ENCODE assay signal across 8 cellular contexts in the genomic region with DNA sequence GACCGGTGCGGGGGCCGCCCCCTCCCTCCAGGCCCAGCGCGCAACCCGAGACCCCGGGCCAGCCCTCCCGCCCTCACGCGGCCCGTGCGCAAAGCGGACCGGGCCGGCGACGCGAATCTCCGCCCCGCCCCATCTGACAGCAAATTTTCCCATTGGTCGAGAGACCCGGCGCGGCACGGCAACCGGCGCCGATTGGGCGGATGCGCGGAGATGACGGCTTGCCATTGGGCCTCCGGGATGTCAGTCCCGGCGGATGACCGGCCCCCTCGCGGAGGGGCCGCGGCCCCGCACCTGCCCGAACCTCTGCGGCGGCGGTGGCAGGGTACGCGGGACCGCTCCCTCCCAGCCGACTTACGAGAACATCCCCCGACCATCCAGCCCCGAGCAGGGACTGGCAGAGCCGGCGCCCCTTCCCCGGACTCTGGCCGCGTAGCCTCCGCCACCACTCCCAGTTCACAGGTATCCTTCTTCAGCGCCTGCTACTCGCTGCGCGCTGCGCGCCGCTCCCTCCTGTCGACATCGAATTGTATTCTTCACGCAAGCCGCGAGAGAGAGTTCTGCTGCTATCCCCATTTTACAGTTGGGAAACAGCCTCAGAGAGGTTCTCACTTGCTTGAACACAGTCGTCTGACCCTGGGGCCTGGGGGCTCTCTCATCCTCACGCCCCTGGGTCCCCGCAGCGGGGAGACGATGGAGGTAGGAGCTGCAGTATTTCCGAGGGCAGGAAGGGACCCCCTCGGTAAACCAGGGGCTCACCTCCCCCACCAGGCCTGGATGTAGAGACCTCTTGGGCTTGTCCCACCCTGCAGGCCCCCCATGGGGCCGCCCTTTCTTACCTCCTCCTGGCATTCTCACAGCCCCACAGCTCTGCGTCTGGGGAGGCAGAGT. TPM values are rescaled to one million over a fixed set of nuclear protein-coding genes. Genes with fewer than 3 reads are reported as not detected.
A peak's percentile ranks its signal among the peaks of the same experiment; 100 is the strongest.
DNase-seq lines count a peak whose midpoint lies in the region; ATAC-seq and TF ChIP-seq lines count a peak whose summit lies in the region.

A gene with protein sequence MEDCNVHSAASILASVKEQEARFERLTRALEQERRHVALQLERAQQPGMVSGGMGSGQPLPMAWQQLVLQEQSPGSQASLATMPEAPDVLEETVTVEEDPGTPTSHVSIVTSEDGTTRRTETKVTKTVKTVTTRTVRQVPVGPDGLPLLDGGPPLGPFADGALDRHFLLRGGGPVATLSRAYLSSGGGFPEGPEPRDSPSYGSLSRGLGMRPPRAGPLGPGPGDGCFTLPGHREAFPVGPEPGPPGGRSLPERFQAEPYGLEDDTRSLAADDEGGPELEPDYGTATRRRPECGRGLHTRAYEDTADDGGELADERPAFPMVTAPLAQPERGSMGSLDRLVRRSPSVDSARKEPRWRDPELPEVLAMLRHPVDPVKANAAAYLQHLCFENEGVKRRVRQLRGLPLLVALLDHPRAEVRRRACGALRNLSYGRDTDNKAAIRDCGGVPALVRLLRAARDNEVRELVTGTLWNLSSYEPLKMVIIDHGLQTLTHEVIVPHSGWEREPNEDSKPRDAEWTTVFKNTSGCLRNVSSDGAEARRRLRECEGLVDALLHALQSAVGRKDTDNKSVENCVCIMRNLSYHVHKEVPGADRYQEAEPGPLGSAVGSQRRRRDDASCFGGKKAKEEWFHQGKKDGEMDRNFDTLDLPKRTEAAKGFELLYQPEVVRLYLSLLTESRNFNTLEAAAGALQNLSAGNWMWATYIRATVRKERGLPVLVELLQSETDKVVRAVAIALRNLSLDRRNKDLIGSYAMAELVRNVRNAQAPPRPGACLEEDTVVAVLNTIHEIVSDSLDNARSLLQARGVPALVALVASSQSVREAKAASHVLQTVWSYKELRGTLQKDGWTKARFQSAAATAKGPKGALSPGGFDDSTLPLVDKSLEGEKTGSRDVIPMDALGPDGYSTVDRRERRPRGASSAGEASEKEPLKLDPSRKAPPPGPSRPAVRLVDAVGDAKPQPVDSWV (minus strand): TSS at position 90 of the 888 bp plus-strand sequence. CDS start 26,029 bp downstream, outside the sequence.

- H4K91ac ChIP-seq in neuronal stem cell (ENCODE audit: low read depth, low read length, poor library complexity): no peak within 1 kb of the TSS

- H3F3A ChIP-seq in Loucy (ENCODE audit: low read depth): no peaks in the 10 kb centered on the region

- no peak within 1 kb of the TSS for H2BK12ac ChIP-seq in neuronal stem cell (ENCODE audit: low read length)

- no peak within 1 kb of the TSS for H2AK5ac ChIP-seq in neuronal stem cell (ENCODE audit: low read depth, low read length)

- H2AFZ ChIP-seq in Loucy (ENCODE audit: low read length) (peak within 1 kb of the TSS; percentile 91), neuronal stem cell (ENCODE audit: low read length) (peak within 1 kb of the TSS; percentile 99)

- H2BK5ac ChIP-seq in neuronal stem cell (ENCODE audit: low read length): no peak within 1 kb of the TSS

- H3K9me2 ChIP-seq in Loucy (replicated peaks; ENCODE audit: low read depth, low read length): no peaks in the 10 kb centered on the region

- H3K4me3 ChIP-seq in Loucy (ENCODE audit: low read length, poor library complexity, severe bottlenecking): peak within 1 kb of the TSS; percentile 73
- H3K4me3 ChIP-seq in SJSA1: peak within 1 kb of the TSS; percentile 59
- H3K4me3 ChIP-seq in gastroesophageal sphincter: peak within 1 kb of the TSS; percentile 34 to 79
- H3K4me3 ChIP-seq in neuronal stem cell (ENCODE audit: low read length in 2 of 2): peak within 1 kb of the TSS; percentile 64 to 89

- H3K36me3 ChIP-seq in Loucy (ENCODE audit: insufficient read depth, low read length) (no peaks in the 10 kb centered on the region), SJSA1 (peaks cover 4% of the 10 kb centered on the region), gastroesophageal sphincter (no peaks in the 10 kb centered on the region), neuronal stem cell (replicated peaks in 1 of 2; ENCODE audit: control insufficient read depth in 2 of 2, insufficient read depth in 2 of 2, low read length in 2 of 2) (no peaks in the 10 kb centered on the region)

- no peak within 1 kb of the TSS for H2BK15ac ChIP-seq in neuronal stem cell (ENCODE audit: low read length)

- no peaks in the 10 kb centered on the region for H3K9me3 Mint-ChIP-seq in activated naive CD4-positive, alpha-beta T cell treated with anti-CD3 and anti-CD28 coated beads for 36 hours

- TF ChIP-seq CTCF in Loucy (conservative IDR thresholded peaks at IDR 0.05; ENCODE audit: low read length) (no peak), gastroesophageal sphincter (IDR thresholded peaks at IDR 0.05) (peak in 3 of 4 experiments; percentile 29 to 55 (median 38))

- H3K14ac ChIP-seq in neuronal stem cell (ENCODE audit: low read length): peak within 1 kb of the TSS; percentile 8

- peak within 1 kb of the TSS; percentile 89 for H3K18ac ChIP-seq in neuronal stem cell (ENCODE audit: low read length)

- H3K9ac ChIP-seq in Loucy (ENCODE audit: low read depth, low read length, poor library complexity, severe bottlenecking): peak within 1 kb of the TSS; percentile 31
- peak within 1 kb of the TSS; percentile 80 for H3K9ac ChIP-seq in neuronal stem cell (ENCODE audit: low read depth, low read length, poor library complexity)

- H3K4ac ChIP-seq in neuronal stem cell (ENCODE audit: low read length): no peak within 1 kb of the TSS

- ATAC-seq in GM21576 (IDR thresholded peaks at IDR 0.05; ENCODE audit: unreplicated experiment) (peak; percentile 53), gastroesophageal sphincter (peak; percentile 87)

- DNase-seq in DMS 273 (lab: John Stamatoyannopoulos, UW; ENCODE audit: unreplicated experiment) (peak; percentile 94), SJSA1 (ENCODE audit: low read depth in 1 of 2, low spot score in 2 of 2) (peak; percentile 82 to 87), neuronal stem cell (ENCODE audit: low spot score) (peak; percentile 89), stromal cell of bone marrow (ENCODE audit: low read depth) (peak; percentile 70)
- peak; percentile 90 for DNase-seq in activated naive CD4-positive, alpha-beta T cell treated with anti-CD3 and anti-CD28 coated beads for 36 hours

- peak within 1 kb of the TSS; percentile 96 for H3K23ac ChIP-seq in neuronal stem cell (ENCODE audit: low read depth, low read length, poor library complexity)

- peak within 1 kb of the TSS; percentile 82 for H3K4me2 ChIP-seq in Loucy (ENCODE audit: low read depth, low read length, poor library complexity, severe bottlenecking)
- peak within 1 kb of the TSS; percentile 92 for H3K4me2 ChIP-seq in neuronal stem cell (ENCODE audit: insufficient read depth, low read length, poor library complexity, severe bottlenecking)

- no peaks in the 10 kb centered on the region for H3K36me3 Mint-ChIP-seq in activated naive CD4-positive, alpha-beta T cell treated with anti-CD3 and anti-CD28 coated beads for 36 hours (ENCODE audit: low read depth)

- peaks cover 17% of the 10 kb centered on the region for H3K4me1 Mint-ChIP-seq in activated naive CD4-positive, alpha-beta T cell treated with anti-CD3 and anti-CD28 coated beads for 36 hours (ENCODE audit: low read depth)

- no peak within 1 kb of the TSS for H2BK120ac ChIP-seq in neuronal stem cell (ENCODE audit: low read depth, low read length)

- H3K4me3 Mint-ChIP-seq in activated naive CD4-positive, alpha-beta T cell treated with anti-CD3 and anti-CD28 coated beads for 36 hours: peak within 1 kb of the TSS; percentile 84

- H3K27me3 ChIP-seq in Loucy (ENCODE audit: insufficient read depth, low read length, poor library complexity, severe bottlenecking) (peaks cover 19% of the 10 kb centered on the region), SJSA1 (replicated peaks) (peaks cover 23% of the 10 kb centered on the region), gastroesophageal sphincter (no peaks in the 10 kb centered on the region), neuronal stem cell (ENCODE audit: control insufficient read depth in 3 of 3, insufficient read depth in 3 of 3, low read depth in 1 of 3, low read length in 3 of 3) (peaks cover 3 to 49% (median 45%) of the 10 kb centered on the region in 3 experiments)

- no peak for TF ChIP-seq EP300 in gastroesophageal sphincter (IDR thresholded peaks at IDR 0.05)

- H3K9me3 ChIP-seq in Loucy (ENCODE audit: insufficient read depth, low read depth, low read length) (no peaks in the 10 kb centered on the region), SJSA1 (replicated peaks) (no peaks in the 10 kb centered on the region; the same call in 1 of the 2 replicates), gastroesophageal sphincter (no peaks in the 10 kb centered on the region), neuronal stem cell (replicated peaks in 1 of 2; ENCODE audit: control insufficient read depth in 2 of 2, insufficient read depth in 1 of 2, low read depth in 1 of 2, low read length in 2 of 2) (no peaks in the 10 kb centered on the region)

- 0% methylated on average over 6 of the region's 79 CpGs; no CpG with 5 or more reads in 1 of the 2 donors for WGBS in gastroesophageal sphincter (ENCODE audit: low coverage in 1 of 2), 2 donors
- no CpG with 5 or more reads among the region's 79 CpGs for WGBS in neuronal stem cell (ENCODE audit: extremely low coverage in 2 of 2, insufficient read length in 2 of 2, insufficient replicate concordance in 1 of 2), 2 donors

- H4K20me1 ChIP-seq in Loucy (ENCODE audit: insufficient read depth, low read length, poor library complexity, severe bottlenecking): peaks cover 8% of the 10 kb centered on the region

- no peaks in the 10 kb centered on the region for H3K79me1 ChIP-seq in neuronal stem cell (ENCODE audit: low read depth, low read length)

- H3K27ac ChIP-seq in SJSA1 (no peak within 1 kb of the TSS), gastroesophageal sphincter (peak within 1 kb of the TSS in 3 of 4 donors; percentile 49 to 69 (median 53)), neuronal stem cell (replicated peaks; ENCODE audit: low read length) (no peak within 1 kb of the TSS)

- H3K4me1 ChIP-seq in Loucy (ENCODE audit: insufficient read depth, low read length, poor library complexity, severe bottlenecking) (peaks cover 19% of the 10 kb centered on the region), SJSA1 (replicated peaks) (peaks cover 27% of the 10 kb centered on the region), gastroesophageal sphincter (peaks cover 0 to 66% (median 20%) of the 10 kb centered on the region in 3 donors), neuronal stem cell (ENCODE audit: control insufficient read depth in 2 of 2, insufficient read depth in 1 of 2, low read depth in 1 of 2, low read length in 2 of 2) (peaks cover 11 to 16% of the 10 kb centered on the region in 2 donors)

- CTCF ChIA-PET in activated naive CD4-positive, alpha-beta T cell treated with anti-CD3 and anti-CD28 coated beads for 36 hours (lab: Charles Lee): interaction anchor here (1.0 kb wide), 1 partner anchor 47 kb away, joined by 3 read pairs; no protein-coding TSS in a partner anchor

- peaks cover 11% of the 10 kb centered on the region for H3K27me3 Mint-ChIP-seq in activated naive CD4-positive, alpha-beta T cell treated with anti-CD3 and anti-CD28 coated beads for 36 hours (ENCODE audit: low read depth)

- H4K8ac ChIP-seq in neuronal stem cell (ENCODE audit: low read depth, low read length): peak within 1 kb of the TSS; percentile 32

- intact Hi-C loops in activated naive CD4-positive, alpha-beta T cell treated with anti-CD3 and anti-CD28 coated beads for 36 hours (cut with micrococcal nuclease): loop anchor here (1.0 kb wide), 2 partner anchors 20 to 100 kb away; a partner anchor contains a TSS

- no peak for TF ChIP-seq POLR2A in gastroesophageal sphincter (IDR thresholded peaks at IDR 0.05)

- H3K27ac Mint-ChIP-seq in activated naive CD4-positive, alpha-beta T cell treated with anti-CD3 and anti-CD28 coated beads for 36 hours: no peak within 1 kb of the TSS

- H3K79me2 ChIP-seq in Loucy (ENCODE audit: insufficient read depth, low read length): peaks cover 10% of the 10 kb centered on the region

RNA-seq across cellular contexts. Expression of the gene that starts here (rescaled TPM):
- 1.4 and 3.0 TPM in 2 replicates for total RNA-seq in SJSA1 (2014; rRNA removed; shearing (Covaris generic))
- 1 to 10 TPM; 2.0 to 2.6 TPM for total RNA-seq in activated naive CD4-positive, alpha-beta T cell treated with anti-CD3 and anti-CD28 coated beads for 36 hours
- 10 to 100 TPM; 32.5 to 61.5 (median 39.5) TPM for total RNA-seq in gastroesophageal sphincter
- polyA plus RNA-seq in neuronal stem cell (2013, experiment 1 of 2): 35.3 TPM
- polyA plus RNA-seq in neuronal stem cell (2013, experiment 2 of 2): 32.4 TPM

Comparison
In these comparisons a context has a peak if more than half of its experiments do, and no peak if none do; other contexts are left out.
1. H3K27ac ChIP-seq: peak in gastroesophageal sphincter (3 of 4); none in SJSA1 (single experiment) and neuronal stem cell (single experiment).
2. Peak in every context shown above with its lines, with median percentiles within 50 percentile points of each other: DNase-seq and H3K4me3 ChIP-seq.